Comparison of ENCODE assay signal across 33 cellular contexts in genomic region chr16:23773339-23773738, GRCh38. TPM values are rescaled to one million over a fixed set of nuclear protein-coding genes. Genes with fewer than 3 reads are reported as not detected.
"Had no signal": no experiment of that assay in that cellular context is flagged by ENCODE, and none has a peak within 500 bp of the region (broad histone marks: within the 10 kb centered on the region; RNA-seq: fewer than 3 reads in every experiment).

No MANE protein-coding gene starts in this region.

- FAIRE-seq: bronchial epithelial cell, TTC549 had no signal

- ATAC-seq: activated CD4-positive, alpha-beta T cell treated with anti-CD3 and anti-CD28 coated beads for 36 hours; activated CD4-positive, CD25-positive, alpha-beta regulatory T cell treated with anti-CD3 and anti-CD28 coated beads, Interleukin-2, amount 50 U/mL, for 24 hours; activated CD8-positive, alpha-beta memory T cell treated with anti-CD3 and anti-CD28 coated beads, Interleukin-2, amount 10 ng/mL, durations not matched to agents 7 days and 5 days; activated CD8-positive, alpha-beta T cell treated with anti-CD3 and anti-CD28 coated beads, Interleukin-2, amount 10 ng/mL, durations not matched to agents 7 days and 5 days; activated naive CD8-positive, alpha-beta T cell treated with anti-CD3 and anti-CD28 coated beads, Interleukin-2, amount 50 U/mL, for 24 hours had no signal

- H3K36me3 ChIP-seq: ascending aorta, cardiac muscle cell had no signal

- H3K27me3 ChIP-seq: ascending aorta, cardiac muscle cell had no signal

- H3K4me1 ChIP-seq: ascending aorta had no signal

- H3K4me3 ChIP-seq: ascending aorta, cardiac muscle cell had no signal

- H3K9me3 ChIP-seq: ascending aorta had no signal

- DNase-seq: activated CD4-positive, alpha-beta memory T cell treated with anti-CD3 and anti-CD28 coated beads, Interleukin-2, amount 10 ng/mL, durations not matched to agents 7 days and 5 days; activated CD4-positive, alpha-beta T cell treated with anti-CD3 and anti-CD28 coated beads for 1 hour; activated CD4-positive, alpha-beta T cell treated with anti-CD3 and anti-CD28 coated beads for 36 hours; activated CD4-positive, alpha-beta T cell treated with anti-CD3 and anti-CD28 coated beads for 48 hours; activated CD4-positive, alpha-beta T cell treated with anti-CD3 and anti-CD28 coated beads, Interleukin-2, amount 10 ng/mL, durations not matched to agents 7 days and 5 days; activated CD4-positive, alpha-beta T cell treated with anti-CD3 and anti-CD28 coated beads, Interleukin-2, amount 50 U/mL, for 48 hours; activated CD4-positive, CD25-positive, alpha-beta regulatory T cell; activated CD8-positive, alpha-beta memory T cell treated with anti-CD3 and anti-CD28 coated beads for 24 hours; activated CD8-positive, alpha-beta memory T cell treated with anti-CD3 and anti-CD28 coated beads, Interleukin-2, amount 10 ng/mL, durations not matched to agents 7 days and 5 days; activated CD8-positive, alpha-beta memory T cell treated with anti-CD3 and anti-CD28 coated beads, Interleukin-2, amount 50 U/mL, for 48 hours; activated CD8-positive, alpha-beta T cell treated with anti-CD3 and anti-CD28 coated beads, Interleukin-2, amount 10 ng/mL, durations not matched to agents 7 days and 5 days; activated effector memory CD4-positive, alpha-beta T cell treated with Interleukin-2 at 50 U/mL for 16 hours; activated gamma-delta T cell; activated naive CD4-positive, alpha-beta T cell treated with anti-CD3 and anti-CD28 coated beads, Interleukin-2, amount 10 ng/mL, durations not matched to agents 7 days and 5 days; activated naive CD4-positive, alpha-beta T cell treated with Interleukin-2 at 50 U/mL for 16 hours; activated naive CD8-positive, alpha-beta T cell treated with anti-CD3 and anti-CD28 coated beads, Interleukin-2, amount 10 ng/mL, durations not matched to agents 7 days and 5 days; activated naive CD8-positive, alpha-beta T cell treated with anti-CD3 and anti-CD28 coated beads, Interleukin-2, amount 50 U/mL, for 24 hours; activated T-cell treated with anti-CD3 and anti-CD28 coated beads, Interleukin-2, amount 50 U/mL, for 24 hours; activated T-cell treated with anti-CD3 and anti-CD28 coated beads, Interleukin-2, amount 50 U/mL, for 48 hours; amygdala; anterior cingulate cortex; caudate nucleus; cerebellar nuclear complex; T-helper 2 cell; T-helper 9 cell had no signal

- H3K27ac ChIP-seq: ascending aorta, cardiac muscle cell, VCaP had no signal

RNA-seq across cellular contexts. Expression of gene CHP2, which starts 18.5 kb away (rescaled TPM):
- total RNA-seq: activated CD4-positive, alpha-beta memory T cell treated with anti-CD3 and anti-CD28 coated beads, Interleukin-2, amount 10 ng/mL, durations not matched to agents 7 days and 5 days; activated CD4-positive, alpha-beta T cell treated with anti-CD3 and anti-CD28 coated beads for 36 hours; activated CD4-positive, alpha-beta T cell treated with anti-CD3 and anti-CD28 coated beads, Interleukin-2, amount 10 ng/mL, durations not matched to agents 7 days and 5 days; activated CD8-positive, alpha-beta memory T cell treated with anti-CD3 and anti-CD28 coated beads, Interleukin-2, amount 10 ng/mL, durations not matched to agents 7 days and 5 days; activated CD8-positive, alpha-beta T cell treated with anti-CD3 and anti-CD28 coated beads, Interleukin-2, amount 10 ng/mL, durations not matched to agents 7 days and 5 days; activated naive CD8-positive, alpha-beta T cell treated with anti-CD3 and anti-CD28 coated beads, Interleukin-2, amount 10 ng/mL, durations not matched to agents 7 days and 5 days; activated T-helper 2 cell treated with anti-CD3 and anti-CD28 coated beads, Interferon-gamma antibody, Interleukin-2, Interleukin-4, amounts not matched to agents 10 μg/mL and 5 μg/mL and 100 μg/mL, durations not matched to agents 14 hours and 24 hours and 36 hours; ascending aorta; cardiac muscle cell; chondrocyte had no signal
- polyA plus RNA-seq: cardiac muscle cell had no signal
